ENCODE assay signal across 8 cellular contexts in the genomic region with DNA sequence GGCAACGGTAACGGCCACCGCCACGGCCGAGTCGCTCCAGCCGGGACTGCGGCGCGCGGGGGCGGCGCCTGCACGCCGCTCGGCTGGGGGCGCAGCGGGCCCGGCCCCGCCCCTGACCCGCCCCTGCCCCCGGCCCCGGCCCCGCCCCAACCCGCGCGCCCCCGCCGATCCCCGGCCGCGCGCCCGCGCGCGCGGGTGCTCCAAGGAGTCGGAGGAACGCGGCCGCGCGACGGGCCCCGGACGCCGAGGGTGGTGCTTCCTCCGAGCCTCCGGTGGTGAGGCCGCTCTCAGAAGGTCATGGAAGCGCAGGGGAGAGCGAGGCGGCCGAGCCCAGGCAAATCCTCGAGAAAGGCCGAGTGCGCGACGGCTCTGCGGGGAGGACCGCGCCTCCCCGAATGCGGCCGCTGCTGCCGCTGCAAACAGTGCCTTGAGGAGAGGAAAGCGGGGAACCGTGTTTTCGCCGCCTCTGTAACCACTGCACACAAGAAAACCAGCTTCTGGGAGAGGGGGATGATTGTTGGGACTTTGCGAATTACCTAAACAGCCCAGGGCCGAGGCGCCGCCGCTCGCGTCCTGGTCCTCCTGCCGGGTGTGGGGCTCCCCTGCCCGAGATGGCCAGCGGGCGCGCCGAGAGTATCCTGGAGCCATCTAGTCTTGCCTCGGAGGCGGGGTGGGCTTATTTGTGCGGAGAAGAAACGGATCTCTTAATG. TPM values are rescaled to one million over a fixed set of nuclear protein-coding genes. Genes with fewer than 3 reads are reported as not detected.
DNase-seq lines count a peak whose midpoint lies in the region; ATAC-seq, FAIRE-seq and TF ChIP-seq lines count a peak whose summit lies in the region.

Gene LIFR (minus strand): TSS at position 48 of the 710 bp plus-strand sequence. CDS start 25,999 bp downstream, outside the sequence.

- no peak for TF ChIP-seq POLR2A in GM12891 (IDR thresholded peaks at IDR 0.05; ENCODE audit: low read depth, low read length)

- H3K4me1 ChIP-seq in PC-3 (ENCODE audit: insufficient read depth, low read length) (peaks cover 15% of the 10 kb centered on the region; the same call in 1 of the 2 replicates), Caco-2 (peaks cover 4% of the 10 kb centered on the region; the same call in 1 of the 2 replicates)

- POLR2A ChIA-PET in PC-3 (lab: Charles Lee; ENCODE audit: unreplicated experiment) = interaction anchor here (0.6 to 0.7 kb wide), 3 partner anchors 40 to 80 kb away, joined by 3 to 8 read pairs (median 3); no protein-coding TSS in a partner anchor
- POLR2A ChIA-PET in Caco-2 (lab: Charles Lee) = no interaction called here

- no peaks in the 10 kb centered on the region for H3K79me2 ChIP-seq in PC-3 (ENCODE audit: low read length)

- no peaks in the 10 kb centered on the region for H3K27me3 ChIP-seq in PC-3 (ENCODE audit: low read length)
- no peaks in the 10 kb centered on the region for H3K27me3 ChIP-seq in Caco-2 (replicated peaks; ENCODE audit: control insufficient read depth, insufficient read depth, low read length)

- DNase-seq in GM12891 (ENCODE audit: insufficient read length, low spot score) = peak; percentile 40
- DNase-seq in PC-3 = peak; percentile 86
- DNase-seq in activated naive CD4-positive, alpha-beta T cell treated with Interleukin-2 at 50 U/mL for 16 hours = peak; percentile 40
- DNase-seq in fibroblast of the conjunctiva (ENCODE audit: low read depth) = peak; percentile 59
- no peak for DNase-seq in naive B cell
- peak; percentile 67 for DNase-seq in stromal cell of bone marrow (ENCODE audit: low read depth)
- DNase-seq in Caco-2 = no peak

- H3K27ac Mint-ChIP-seq in naive B cell (no peak within 1 kb of the TSS), Caco-2 (ENCODE audit: unreplicated experiment) (no peak within 1 kb of the TSS)

- H3K27ac ChIP-seq in PC-3 (ENCODE audit: low read length) = peak within 1 kb of the TSS; percentile 54

- H3K4me3 Mint-ChIP-seq in naive B cell (peak within 1 kb of the TSS; percentile 67 to 89 (median 78)), Caco-2 (ENCODE audit: unreplicated experiment) (no peak within 1 kb of the TSS)

- H3K27me3 Mint-ChIP-seq in naive B cell (peaks cover 54 to 67% (median 58%) of the 10 kb centered on the region in 3 donors), Caco-2 (ENCODE audit: insufficient read depth, unreplicated experiment) (no peaks in the 10 kb centered on the region)

- BruUV-seq in PC-3 (replicated peaks; lab: Mats Ljungman, UMichigan) (no TSS peak), Caco-2 (replicated peaks; lab: Mats Ljungman, UMichigan) (no TSS peak)

- H4K20me1 ChIP-seq in PC-3 (ENCODE audit: low read length) = no peaks in the 10 kb centered on the region

- H3K9me3 Mint-ChIP-seq in naive B cell (peaks cover 0 to 4% (median 0%) of the 10 kb centered on the region in 7 donors), Caco-2 (ENCODE audit: unreplicated experiment) (peaks cover 10% of the 10 kb centered on the region)

- ATAC-seq in HG03135 (IDR thresholded peaks at IDR 0.05; ENCODE audit: unreplicated experiment) (peak; percentile 18), PC-3 (peak; percentile 81), naive B cell (ENCODE audit: low read depth in 2 of 2) (peak; percentile 20 to 27)

- CTCF ChIA-PET in PC-3 (lab: Charles Lee) = interaction anchor here (0.6 to 2.7 kb wide), 2 partner anchors 83 to 115 kb away, joined by 3 to 8 read pairs; no protein-coding TSS in a partner anchor
- CTCF ChIA-PET in Caco-2 (lab: Charles Lee) = no interaction called here

- no peak for FAIRE-seq in GM12891 (lab: Jason Lieb, UNC)

- H3K36me3 ChIP-seq in PC-3 (ENCODE audit: low read depth, low read length) = no peaks in the 10 kb centered on the region
- no peaks in the 10 kb centered on the region for H3K36me3 ChIP-seq in Caco-2 (ENCODE audit: control insufficient read depth, insufficient read depth, low read length)

- intact Hi-C loops in PC-3 (cut with micrococcal nuclease) (loop anchor here (1.0 to 5.0 kb wide), 3 partner anchors 104 to 233 kb away; no protein-coding TSS in a partner anchor), Caco-2 (cut with micrococcal nuclease; ENCODE audit: unreplicated experiment) (no loop called here)

- H3K4me3 ChIP-seq in PC-3 (ENCODE audit: low read length) = peak within 1 kb of the TSS; percentile 84
- H3K4me3 ChIP-seq in Caco-2 (ENCODE audit: low read depth, low read length) = no peak within 1 kb of the TSS

- H3K9me3 ChIP-seq in PC-3 (ENCODE audit: low read length) (no peaks in the 10 kb centered on the region), Caco-2 (peaks cover 10% of the 10 kb centered on the region; the same call in 1 of the 2 replicates)

- no peaks in the 10 kb centered on the region for H3F3A ChIP-seq in PC-3 (ENCODE audit: low read length, unreplicated experiment)

- H3K9me2 ChIP-seq in PC-3 (replicated peaks; ENCODE audit: low read length) = no peaks in the 10 kb centered on the region

- TF ChIP-seq CTCF in PC-3 (conservative IDR thresholded peaks at IDR 0.05; ENCODE audit: low read depth, low read length) (no peak), Caco-2 (IDR thresholded peaks at IDR 0.05; ENCODE audit: insufficient read depth in 1 of 2, low read depth in 1 of 2, low read length in 1 of 2, severe bottlenecking in 1 of 2, unreplicated experiment in 1 of 2) (no peak)

- H3K4me1 Mint-ChIP-seq in naive B cell = peaks cover 7 to 12% (median 9%) of the 10 kb centered on the region in 3 donors
- no peaks in the 10 kb centered on the region for H3K4me1 Mint-ChIP-seq in Caco-2 (ENCODE audit: low read depth, unreplicated experiment)

- H2AFZ ChIP-seq in PC-3 (ENCODE audit: low read length) = peak within 1 kb of the TSS; percentile 93

- H3K36me3 Mint-ChIP-seq in naive B cell (no peaks in the 10 kb centered on the region), Caco-2 (ENCODE audit: insufficient read depth, unreplicated experiment) (no peaks in the 10 kb centered on the region)

- H3K9ac ChIP-seq in PC-3 (ENCODE audit: low read length) = peak within 1 kb of the TSS; percentile 81

- peak within 1 kb of the TSS; percentile 88 for H3K4me2 ChIP-seq in PC-3 (ENCODE audit: low read length)

TF ChIP-seq in GM12891, 5 proteins besides CTCF, POLR2A, EP300 and RAD21:
- no peak for TF ChIP-seq SPI1 (IDR thresholded peaks at IDR 0.05; ENCODE audit: low read depth, low read length)
- no peak for TF ChIP-seq TAF1 (IDR thresholded peaks at IDR 0.05; ENCODE audit: low read depth, low read length)
- TF ChIP-seq POLR2AphosphoS5 (IDR thresholded peaks at IDR 0.05; ENCODE audit: low read depth, low read length) = no peak
- no peak for TF ChIP-seq POU2F2 (IDR thresholded peaks at IDR 0.05; ENCODE audit: low read depth, low read length)
- TF ChIP-seq PAX5 (IDR thresholded peaks at IDR 0.05; ENCODE audit: insufficient read depth, low read length, severe bottlenecking) = no peak

RNA-seq across cellular contexts. Expression of gene LIFR, which starts in this region (rescaled TPM):
- 0.01 TPM for polyA plus RNA-seq in GM12891 (2012; ENCODE audit: low read depth, missing spikeins)
- 10.4 and 15.7 TPM in 2 replicates for total RNA-seq in PC-3 (2014; rRNA removed)
- polyA plus RNA-seq in naive B cell (ENCODE audit: low read depth in 6 of 6) = not detected
- total RNA-seq in Caco-2 (2022) = 4.8 and 5.1 TPM in 2 replicates

Comparison
In these comparisons a context has a peak if more than half of its experiments do, and no peak if none do; other contexts are left out.
1. Peak in ATAC-seq in naive B cell; RNA of the gene not detected or under 1 TPM.
2. DNase-seq: peak in GM12891 (single experiment), PC-3 (single experiment), activated naive CD4-positive, alpha-beta T cell treated with Interleukin-2 at 50 U/mL for 16 hours (single experiment), fibroblast of the conjunctiva (single experiment) and stromal cell of bone marrow (single experiment); none in naive B cell (single experiment) and Caco-2 (0 of 2).
3. ATAC-seq: peak in every context shown above with its lines; median percentile 81 in PC-3; 24 in naive B cell; 18 in HG03135.